ENCODE assay signal across 26 cellular contexts in the genomic region with DNA sequence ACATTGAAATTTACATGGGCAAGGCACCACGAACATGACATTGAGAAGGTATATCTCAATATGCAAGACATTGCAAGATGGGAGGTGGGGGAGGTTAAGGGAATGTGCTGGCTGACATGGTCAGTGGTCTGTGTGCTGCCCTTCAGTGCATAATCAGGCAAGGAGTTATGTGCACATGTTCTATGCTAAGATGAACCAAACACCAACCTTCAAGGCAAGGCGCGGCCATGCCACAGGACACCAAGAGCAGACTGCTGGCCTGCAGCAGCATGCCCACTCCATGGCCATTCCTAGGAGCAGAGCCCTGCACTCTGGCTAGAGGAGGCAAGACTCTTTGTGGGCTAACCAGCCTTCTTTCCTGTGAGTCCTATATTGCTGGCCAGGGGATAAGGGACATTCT.
"Had no signal": no experiment of that assay in that cellular context is flagged by ENCODE, and none has a peak within 500 bp of the region (broad histone marks: within the 10 kb centered on the region; RNA-seq: fewer than 3 reads in every experiment).

No MANE protein-coding gene starts in this region.

- H3K27ac ChIP-seq: left lung, lower lobe of right lung, ovary, right atrium auricular region, right lobe of liver, skin epidermis, stomach, testis, thyroid gland, transverse colon, upper lobe of right lung, uterus had no signal

- H3K36me3 ChIP-seq: ovary, thyroid gland, transverse colon, uterus had no signal

- ATAC-seq: left colon; left lung; lower lobe of right lung; naive thymus-derived CD4-positive, alpha-beta T cell; natural killer cell treated with Interleukin-12 subunit alpha and Interleukin-12 subunit beta and Interleukin-15 and Interleukin-18, amount 100 ng/mL, for 72 hours; right lobe of liver; stimulated activated naive B cell treated with anti-CD40 and anti-IgM and Interleukin-4, amounts not matched to agents 10 μg/mL and 1 μg/mL and 100 μg/mL, for 72 hours; stimulated activated naive CD8-positive, alpha-beta T cell treated with anti-CD3 and anti-CD28 coated beads, Interleukin-15, Interleukin-2, amounts not matched to agents 100 U/mL and 50 U/mL, for 24 hours; upper lobe of right lung had no signal

- DNase-seq: hypothalamus; immature natural killer cell; kidney; left colon; left lung; lower lobe of right lung; mesendoderm; naive thymus-derived CD4-positive, alpha-beta T cell; ovary; right lobe of liver; stimulated activated CD4-positive, alpha-beta T cell treated with anti-CD3 and anti-CD28 coated beads, Interleukin-12 subunit alpha, Interleukin-12 subunit beta, amount 100 ng/mL, for 4 hours; stimulated activated CD4-positive, alpha-beta T cell treated with anti-CD3 and anti-CD28 coated beads, Interleukin-15, amount 100 ng/mL, for 24 hours; stimulated activated CD4-positive, alpha-beta T cell treated with anti-CD3 and anti-CD28 coated beads, Interleukin-2, amount 100 ng/mL, for 24 hours; stimulated activated CD4-positive, alpha-beta T cell treated with anti-CD3 and anti-CD28 coated beads, Interleukin-4, amount 100 ng/mL, for 1 hour; stimulated activated naive B cell treated with anti-CD40 and anti-IgM and Interleukin-4, amounts not matched to agents 10 μg/mL and 1 μg/mL and 100 μg/mL, for 72 hours; stimulated activated naive CD8-positive, alpha-beta T cell treated with anti-CD3 and anti-CD28 coated beads, Interleukin-15, Interleukin-2, amounts not matched to agents 100 U/mL and 50 U/mL, for 24 hours; stomach; testis; thyroid gland; transverse colon; upper lobe of right lung; uterus had no signal

- H3K27me3 ChIP-seq: left lung, ovary, right atrium auricular region, right lobe of liver, stomach, testis, thyroid gland, transverse colon, upper lobe of right lung, uterus had no signal

- H3K4me1 ChIP-seq: left lung, right lobe of liver, uterus had no signal

- H3K9me3 ChIP-seq: left lung, lower lobe of right lung, ovary, right atrium auricular region, right lobe of liver, stomach, testis, thyroid gland, transverse colon, upper lobe of right lung, uterus had no signal

- H3K4me3 ChIP-seq: left lung, lower lobe of right lung, ovary, right atrium auricular region, right lobe of liver, skin epidermis, stomach, testis, thyroid gland, transverse colon, upper lobe of right lung, uterus had no signal

- FAIRE-seq: islet of Langerhans, kidney had no signal
